Comparison of ENCODE assay signal across 3 cellular contexts in genomic region chr2:16305191-16305590, GRCh38.
"Had no signal": no experiment of that assay in that cellular context is flagged by ENCODE, and none has a peak within 500 bp of the region (broad histone marks: within the 10 kb centered on the region; RNA-seq: fewer than 3 reads in every experiment).

No MANE protein-coding gene starts in this region.

- H3K4me3 ChIP-seq: GM12878 had no signal

- ATAC-seq: GM12878 had no signal

- DNase-seq: GDM1, GF-D8 had no signal
